ENCODE assay signal across 23 cellular contexts in genomic region chr1:165259236-165259635, GRCh38.
DNase-seq lines count a peak whose midpoint lies in the region; ATAC-seq and TF ChIP-seq lines count a peak whose summit lies in the region.
"Had no signal": no experiment of that assay in that cellular context is flagged by ENCODE, and none has a peak within 500 bp of the region (broad histone marks: within the 10 kb centered on the region; RNA-seq: fewer than 3 reads in every experiment).

No MANE protein-coding gene starts in this region.

- H3K9me3 Mint-ChIP-seq in type B pancreatic cell: peaks cover 14% of the 10 kb centered on the region
- H3K9me3 Mint-ChIP-seq: T-helper 1 cell treated with Interleukin-12 subunit alpha and Interleukin-12 subunit beta and Interleukin-4 antibody, amounts not matched to agents 30 μg/mL and 1 μg/mL, for 36 hours had no signal

- no peaks in the 10 kb centered on the region for H3K36me3 ChIP-seq in left lung
- H3K36me3 ChIP-seq: colonic mucosa, esophagus squamous epithelium, stomach, transverse colon had no signal

- peaks cover 32% of the 10 kb centered on the region for H3K4me1 Mint-ChIP-seq in type B pancreatic cell (ENCODE audit: unreplicated experiment)
- H3K4me1 Mint-ChIP-seq: activated naive CD8-positive, alpha-beta T cell treated with anti-CD3 and anti-CD28 coated beads, Interleukin-2, amount 50 U/mL, for 24 hours had no signal

- TF ChIP-seq CTCF in left lung (IDR thresholded peaks at IDR 0.05) (no peak), type B pancreatic cell (conservative IDR thresholded peaks at IDR 0.05) (no peak)

- H3K4me3 Mint-ChIP-seq in type B pancreatic cell: peak overlapping the region; percentile 18
- H3K4me3 Mint-ChIP-seq: activated naive CD8-positive, alpha-beta T cell treated with anti-CD3 and anti-CD28 coated beads, Interleukin-2, amount 50 U/mL, for 24 hours; brain; T-helper 1 cell treated with Interleukin-12 subunit alpha and Interleukin-12 subunit beta and Interleukin-4 antibody, amounts not matched to agents 30 μg/mL and 1 μg/mL, for 36 hours had no signal

- no peaks in the 10 kb centered on the region for H3K36me3 Mint-ChIP-seq in type B pancreatic cell
- H3K36me3 Mint-ChIP-seq: brain had no signal

- intact Hi-C loops in left lung (cut with DNase I): no loop called here

- peak; percentile 16 to 41 for DNase-seq in SHP77 (lab: John Stamatoyannopoulos, UW)
- no peak for DNase-seq in SHP77 treated with DMSO at 0.1 percent for 48 hours (lab: John Stamatoyannopoulos, UW)
- DNase-seq in NCI-H774 (lab: John Stamatoyannopoulos, UW): peak; percentile 81
- no peak for DNase-seq in left lung
- no peak for DNase-seq in type B pancreatic cell (ENCODE audit: extremely low spot score, unreplicated experiment)
- DNase-seq in NCI-H2107 (lab: John Stamatoyannopoulos, UW): no peak
- no peak for DNase-seq in CD1c-positive myeloid dendritic cell (ENCODE audit: extremely low spot score)
- no peak for DNase-seq in NCI-H128 (lab: John Stamatoyannopoulos, UW; ENCODE audit: unreplicated experiment)
- DNase-seq: activated CD4-positive, alpha-beta T cell treated with anti-CD3 and anti-CD28 coated beads, Interleukin-2, amount 50 U/mL, for 48 hours; activated effector memory CD4-positive, alpha-beta T cell treated with anti-CD3 and anti-CD28 coated beads, Interleukin-2, amount 50 U/mL, for 16 hours; activated naive CD8-positive, alpha-beta T cell treated with anti-CD3 and anti-CD28 coated beads, Interleukin-2, amount 50 U/mL, for 24 hours; colonic mucosa; esophagus squamous epithelium; Karpas-422; kidney; NCI-H2227 treated with DMSO at 0.1 percent for 48 hours; occipital lobe; stimulated activated CD4-positive, alpha-beta T cell treated with anti-CD3 and anti-CD28 coated beads, Interleukin-12 subunit alpha, Interleukin-12 subunit beta, amount 100 ng/mL, for 4 hours; stomach; transverse colon had no signal

- H3K27me3 Mint-ChIP-seq in type B pancreatic cell: peaks cover 45% of the 10 kb centered on the region

- no peaks in the 10 kb centered on the region for H3K9me3 ChIP-seq in left lung
- H3K9me3 ChIP-seq: colonic mucosa, esophagus squamous epithelium, stomach, transverse colon had no signal

- no peak overlapping the region for H3K27ac ChIP-seq in left lung
- H3K27ac ChIP-seq: 22Rv1, colonic mucosa, esophagus squamous epithelium, stomach, transverse colon had no signal

- H3K27me3 ChIP-seq in left lung: peaks cover 0 to 12% of the 10 kb centered on the region in 2 donors
- H3K27me3 ChIP-seq: colonic mucosa, transverse colon had no signal

- no peak overlapping the region for H3K4me3 ChIP-seq in left lung
- H3K4me3 ChIP-seq: colonic mucosa, esophagus squamous epithelium, stomach, transverse colon had no signal

- no peaks in the 10 kb centered on the region for H3K4me1 ChIP-seq in left lung
- H3K4me1 ChIP-seq: colonic mucosa, transverse colon had no signal

- peak overlapping the region; percentile 25 for H3K27ac Mint-ChIP-seq in type B pancreatic cell
- H3K27ac Mint-ChIP-seq: activated naive CD8-positive, alpha-beta T cell treated with anti-CD3 and anti-CD28 coated beads, Interleukin-2, amount 50 U/mL, for 24 hours; T-helper 1 cell treated with Interleukin-12 subunit alpha and Interleukin-12 subunit beta and Interleukin-4 antibody, amounts not matched to agents 30 μg/mL and 1 μg/mL, for 36 hours had no signal

- peak; percentile 57 for ATAC-seq in left lung
- ATAC-seq: activated naive CD8-positive, alpha-beta T cell treated with anti-CD3 and anti-CD28 coated beads, Interleukin-2, amount 50 U/mL, for 24 hours had no signal

Comparison
In these comparisons a context has a peak if more than half of its experiments do, and no peak if none do; other contexts are left out.
1. DNase-seq: peak in SHP77 (2 of 2) and NCI-H774 (single experiment); none in SHP77 treated with DMSO at 0.1 percent for 48 hours (single experiment), left lung (0 of 2), type B pancreatic cell (single experiment), NCI-H2107 (single experiment), CD1c-positive myeloid dendritic cell (single experiment) and NCI-H128 (single experiment).